Comparison of ENCODE assay signal across 9 cellular contexts in genomic region chr1:161390559-161390858, GRCh38. TPM values are rescaled to one million over a fixed set of nuclear protein-coding genes. Genes with fewer than 3 reads are reported as not detected.
DNase-seq lines count a peak whose midpoint lies in the region; ATAC-seq, FAIRE-seq and TF ChIP-seq lines count a peak whose summit lies in the region.
"Had no signal": no experiment of that assay in that cellular context is flagged by ENCODE, and none has a peak within 500 bp of the region (broad histone marks: within the 10 kb centered on the region; RNA-seq: fewer than 3 reads in every experiment).

No MANE protein-coding gene starts in this region.

- H2AFZ ChIP-seq in keratinocyte (ENCODE audit: control insufficient read depth, low read length), result peak overlapping the region; percentile 96

- H3K27me3 Mint-ChIP-seq in activated T-helper 17 cell treated with anti-CD3 and anti-CD28 coated beads, Interleukin-2, amount 50 U/mL, for 72 hours, result no peaks in the 10 kb centered on the region

- TF ChIP-seq CTCF in keratinocyte (optimal IDR thresholded peaks at IDR 0.05 in 1 of 3, IDR thresholded peaks at IDR 0.05 in 1 of 3, conservative IDR thresholded peaks at IDR 0.05 in 1 of 3; ENCODE audit: extremely low read depth in 1 of 3, insufficient read depth in 2 of 3, low read length in 3 of 3), result no peak
- no peak for TF ChIP-seq CTCF in thoracic aorta (IDR thresholded peaks at IDR 0.05)

- no peaks in the 10 kb centered on the region for H3K9me3 Mint-ChIP-seq in activated T-helper 17 cell treated with anti-CD3 and anti-CD28 coated beads, Interleukin-2, amount 50 U/mL, for 72 hours

- H3K9me1 ChIP-seq in keratinocyte (ENCODE audit: control insufficient read depth, extremely low read depth, insufficient read depth, low read length), result no peaks in the 10 kb centered on the region

- peak overlapping the region; percentile 82 for H3K4me2 ChIP-seq in keratinocyte (ENCODE audit: control insufficient read depth, extremely low read depth, insufficient read depth, low read depth, low read length)

- H3K36me3 ChIP-seq in H7 (replicated peaks; ENCODE audit: control insufficient read depth, insufficient read depth, low read length) (no peaks in the 10 kb centered on the region), keratinocyte (ENCODE audit: control insufficient read depth in 2 of 2, extremely low read depth in 1 of 2, insufficient read depth in 2 of 2, low read length in 2 of 2) (no peaks in the 10 kb centered on the region), thoracic aorta (no peaks in the 10 kb centered on the region)

- H3K79me2 ChIP-seq in keratinocyte (ENCODE audit: control insufficient read depth, insufficient read depth, low read length), result no peaks in the 10 kb centered on the region

- no peaks in the 10 kb centered on the region for H3K9me3 ChIP-seq in keratinocyte (ENCODE audit: control insufficient read depth, low read depth, low read length)
- H3K9me3 ChIP-seq in thoracic aorta, result no peaks in the 10 kb centered on the region

- H3K4me1 ChIP-seq in keratinocyte (ENCODE audit: control insufficient read depth, extremely low read depth, insufficient read depth, low read length) (no peaks in the 10 kb centered on the region), thoracic aorta (ENCODE audit: control insufficient read depth in 1 of 2, low read depth in 2 of 2) (peaks cover 7% of the 10 kb centered on the region in 2 donors)

- H3K27ac Mint-ChIP-seq in activated T-helper 17 cell treated with anti-CD3 and anti-CD28 coated beads, Interleukin-2, amount 50 U/mL, for 72 hours, result peak overlapping the region; percentile 96

- H3K27ac ChIP-seq in keratinocyte (ENCODE audit: control insufficient read depth, insufficient read depth, low read length) (peak overlapping the region; percentile 91), thoracic aorta (peak overlapping the region; percentile 59 to 64)

- dilution Hi-C loops in keratinocyte (cut with MboI; ENCODE audit: extremely low pct_ligation_motif_present, low sequenced_read_pairs), result no loop called here

- H3K27me3 ChIP-seq in H7 (ENCODE audit: control insufficient read depth, insufficient read depth, low read length) (peaks cover 8% of the 10 kb centered on the region; the same call in 1 of the 2 replicates), keratinocyte (ENCODE audit: control insufficient read depth, extremely low read depth, insufficient read depth, low read length) (no peaks in the 10 kb centered on the region), thoracic aorta (replicated peaks; ENCODE audit: insufficient read depth) (no peaks in the 10 kb centered on the region)

- FAIRE-seq in keratinocyte (lab: Jason Lieb, UNC), result no peak

- peak overlapping the region; percentile 94 for H3K9ac ChIP-seq in keratinocyte (ENCODE audit: control insufficient read depth, extremely low read depth, insufficient read depth, low read length)

- H4K20me1 ChIP-seq in keratinocyte (ENCODE audit: control insufficient read depth, extremely low read depth, insufficient read depth, low read length), result no peaks in the 10 kb centered on the region

- H3K4me1 Mint-ChIP-seq in activated T-helper 17 cell treated with anti-CD3 and anti-CD28 coated beads, Interleukin-2, amount 50 U/mL, for 72 hours, result peaks cover 15% of the 10 kb centered on the region

- H3K4me3 Mint-ChIP-seq in activated T-helper 17 cell treated with anti-CD3 and anti-CD28 coated beads, Interleukin-2, amount 50 U/mL, for 72 hours, result peak overlapping the region; percentile 94

- H3K4me3 ChIP-seq in H7 (ENCODE audit: insufficient read depth, low read depth, low read length) (peak overlapping the region; percentile 96), keratinocyte (ENCODE audit: control insufficient read depth in 2 of 3, extremely low read depth in 1 of 3, insufficient read depth in 2 of 3, low read depth in 1 of 3, low read length in 3 of 3) (peak overlapping the region; percentile 62 to 92 (median 75)), thoracic aorta (peak overlapping the region; percentile 73)

- DNase-seq in AG08395 (ENCODE audit: low spot score) (peak; percentile 23), H7 (no peak), keratinocyte (ENCODE audit: low read depth, low spot score) (no peak), thoracic aorta (ENCODE audit: low spot score) (no peak)
- no peak for DNase-seq in activated CD8-positive, alpha-beta memory T cell treated with anti-CD3 and anti-CD28 coated beads, Interleukin-2, amount 50 U/mL, for 4 hours

- H3K36me3 Mint-ChIP-seq in activated T-helper 17 cell treated with anti-CD3 and anti-CD28 coated beads, Interleukin-2, amount 50 U/mL, for 72 hours (ENCODE audit: low read depth), result no peaks in the 10 kb centered on the region

- peak; percentile 23 for ATAC-seq in activated T-helper 17 cell treated with anti-CD3 and anti-CD28 coated beads, Interleukin-2, amount 50 U/mL, for 72 hours (replicated peaks)
- ATAC-seq in thoracic aorta (ENCODE audit: insufficient number of reproducible peaks, low FRiP score, low read depth) (no peak), HG03571 (IDR thresholded peaks at IDR 0.05; ENCODE audit: unreplicated experiment) (no peak), HG03565 (IDR thresholded peaks at IDR 0.05; ENCODE audit: unreplicated experiment) (no peak)

RNA-seq across cellular contexts. Expression of gene CFAP126, which starts 22.8 kb away (rescaled TPM):
- total RNA-seq in H7 (2014; rRNA removed; shearing (Covaris generic)), result not detected in 2 replicates
- total RNA-seq in activated T-helper 17 cell treated with anti-CD3 and anti-CD28 coated beads, Interleukin-2, amount 50 U/mL, for 72 hours, result 1 to 10 TPM in 1 of 2 donors, not detected in 1; 2.7 TPM
- not detected in 3 replicates for polyA plus RNA-seq in keratinocyte
- polyA plus RNA-seq in keratinocyte (2011; ENCODE audit: low read depth), result not detected
- polyA plus RNA-seq in keratinocyte (2011; cell fraction: cytosol; rRNA removed), result not detected in 2 replicates
- not detected in 2 replicates for polyA plus RNA-seq in keratinocyte (2011; cell fraction: nucleus; rRNA removed)
- polyA plus RNA-seq in keratinocyte (2012; ENCODE audit: low replicate concordance), result not detected in 2 replicates
- polyA minus RNA-seq in keratinocyte, result not detected in 3 replicates
- polyA minus RNA-seq in keratinocyte (2011; cell fraction: cytosol; rRNA and poly(A)+ RNA removed), result not detected
- polyA minus RNA-seq in keratinocyte (2011; cell fraction: nucleus; rRNA and poly(A)+ RNA removed), result not detected in 2 replicates
- total RNA-seq in thoracic aorta, result not detected
- total RNA-seq: lung microvascular endothelial cell had no signal
